In the genomic region with DNA sequence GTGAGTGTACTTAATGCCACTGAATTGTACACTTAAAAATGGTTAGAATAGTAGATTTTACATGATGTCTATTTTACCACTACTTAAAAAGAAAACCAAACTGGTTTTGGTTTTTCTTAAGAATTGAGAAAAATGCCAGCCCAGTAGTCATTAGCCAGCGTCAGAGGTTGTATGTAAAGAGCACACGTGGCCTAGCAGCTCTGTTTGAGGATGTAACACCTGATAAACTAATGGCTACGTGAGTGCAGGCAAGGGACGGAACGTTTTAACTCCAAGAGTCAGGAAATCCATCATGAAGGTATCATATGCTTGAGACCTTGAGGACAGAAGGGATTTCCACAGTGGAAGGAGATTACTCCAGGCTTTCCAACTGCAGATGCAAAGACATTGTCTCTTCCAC, we compare ENCODE assay signal across 22 cellular contexts.
DNase-seq lines count a peak whose midpoint lies in the region; ATAC-seq and TF ChIP-seq lines count a peak whose summit lies in the region.
"Had no signal": no experiment of that assay in that cellular context is flagged by ENCODE, and none has a peak within 500 bp of the region (broad histone marks: within the 10 kb centered on the region; RNA-seq: fewer than 3 reads in every experiment).

No MANE protein-coding gene starts in this region.

- TF ChIP-seq CTCF in H9 (conservative IDR thresholded peaks at IDR 0.05) (no peak), IMR-90 (conservative IDR thresholded peaks at IDR 0.05; ENCODE audit: low read depth, low read length) (no peak), osteoblast (IDR thresholded peaks at IDR 0.05; ENCODE audit: extremely low read depth, low read depth, low read length) (no peak)

- CTCF ChIA-PET in IMR-90 (lab: Yijun Ruan, JAX), result no interaction called here

- TF ChIP-seq RAD21 in IMR-90 (IDR thresholded peaks at IDR 0.05; ENCODE audit: low read length), result no peak

- no peak overlapping the region for H2BK20ac ChIP-seq in H9 (ENCODE audit: low read depth, low read length, poor library complexity, severe bottlenecking)
- 0 out of 2 replicates have a peak overlapping the region, but pooled peaks have one; percentile 62 for H2BK20ac ChIP-seq in IMR-90 (ENCODE audit: low read depth, low read length)

- intact Hi-C loops in IMR-90 (cut with micrococcal nuclease), result loop anchor here (10.0 kb wide), 2 partner anchors 1269 to 1529 kb away; no protein-coding TSS in a partner anchor

- H3K27ac ChIP-seq in H9 (ENCODE audit: insufficient read length, low read depth, low read length), result no peak overlapping the region
- no peak overlapping the region for H3K27ac ChIP-seq in IMR-90 (ENCODE audit: insufficient read depth, low read length)
- H3K27ac ChIP-seq in mesenchymal stem cell (ENCODE audit: low read length, poor library complexity, severe bottlenecking), result no peak overlapping the region
- no peak overlapping the region for H3K27ac ChIP-seq in osteoblast (ENCODE audit: low read depth, low read length)
- H3K27ac ChIP-seq: 22Rv1; A549; BLaER1 treated with 17β-estradiol and CSF1 and Interleukin-3, amounts not matched to agents 10 nM and 100 nM; C4-2B had no signal

- ATAC-seq in IMR-90 (ENCODE audit: low read depth) (no peak), GM21576 (IDR thresholded peaks at IDR 0.05; ENCODE audit: unreplicated experiment) (no peak)
- ATAC-seq: A549; CD8-positive, alpha-beta T cell; GM12878 had no signal

- H3K56ac ChIP-seq in H9 (ENCODE audit: insufficient read length, low read depth, low read length) (no peak overlapping the region), IMR-90 (ENCODE audit: extremely low read depth, insufficient read depth, low read length) (no peak overlapping the region)

- H4K5ac ChIP-seq in H9 (ENCODE audit: insufficient read length, low read depth, low read length), result no peak overlapping the region
- no peak overlapping the region for H4K5ac ChIP-seq in IMR-90 (ENCODE audit: low read depth, low read length)

- H3K4me1 ChIP-seq in H9 (ENCODE audit: insufficient read depth, low read length) (no peaks in the 10 kb centered on the region; the same call in 1 of the 2 replicates), IMR-90 (ENCODE audit: control insufficient read depth, insufficient read depth, low read length) (no peaks in the 10 kb centered on the region; the same call in 1 of the 2 replicates), mesenchymal stem cell (ENCODE audit: control insufficient read depth, insufficient read depth, low read depth, low read length) (no peaks in the 10 kb centered on the region), osteoblast (ENCODE audit: insufficient read depth, low read length) (no peaks in the 10 kb centered on the region)
- H3K4me1 ChIP-seq: A549; BLaER1 treated with 17β-estradiol and CSF1 and Interleukin-3, amounts not matched to agents 10 nM and 100 nM; Caco-2 had no signal

- no peaks in the 10 kb centered on the region for H3K79me2 ChIP-seq in H9 (ENCODE audit: insufficient read depth, low read length)
- no peaks in the 10 kb centered on the region for H3K79me2 ChIP-seq in osteoblast (ENCODE audit: insufficient read depth, low read length)

- no peaks in the 10 kb centered on the region for H3K23me2 ChIP-seq in H9 (ENCODE audit: insufficient read length, low read depth, low read length, poor library complexity, severe bottlenecking)

- H3K4me3 Mint-ChIP-seq in H9, result no peak overlapping the region
- H3K4me3 Mint-ChIP-seq: B cell; CD4-positive, alpha-beta T cell; CD8-positive, alpha-beta T cell had no signal

- peaks cover 0 to under 1% (median 0%) of the 10 kb centered on the region in 3 experiments; a peak in 3 of 7 replicates for H3K36me3 Mint-ChIP-seq in H9 (ENCODE audit: insufficient read depth in 1 of 3, low read depth in 3 of 3)
- H3K36me3 Mint-ChIP-seq: CD8-positive, alpha-beta T cell had no signal

- H2AK5ac ChIP-seq in H9 (ENCODE audit: insufficient read length, low read length) (no peak overlapping the region), IMR-90 (ENCODE audit: low read depth, low read length) (peak overlapping the region; percentile 42; the same call in 1 of the 2 replicates), mesenchymal stem cell (ENCODE audit: low read length, severe bottlenecking) (no peak overlapping the region)

- H4K8ac ChIP-seq in H9 (replicated peaks; ENCODE audit: insufficient read length, low read depth, low read length), result no peak overlapping the region
- H4K8ac ChIP-seq in IMR-90 (ENCODE audit: low read depth in 2 of 2, low read length in 2 of 2), result no peak overlapping the region
- no peak overlapping the region for H4K8ac ChIP-seq in mesenchymal stem cell (ENCODE audit: low read length)

- H2AK9ac ChIP-seq in IMR-90 (replicated peaks; ENCODE audit: low read depth, low read length, poor library complexity), result no peak overlapping the region

- H3K27ac Mint-ChIP-seq in H9, result no peak overlapping the region
- H3K27ac Mint-ChIP-seq: B cell; CD4-positive, alpha-beta T cell; CD8-positive, alpha-beta T cell had no signal

- H2BK120ac ChIP-seq in H9 (ENCODE audit: low read depth, low read length, poor library complexity, severe bottlenecking) (no peak overlapping the region), IMR-90 (ENCODE audit: low read depth, low read length) (0 out of 2 replicates have a peak overlapping the region, but pooled peaks have one; percentile 71), mesenchymal stem cell (ENCODE audit: low read depth, low read length) (no peak overlapping the region)

- H3K9me3 ChIP-seq in H9 (ENCODE audit: control insufficient read depth, low read depth, low read length), result no peaks in the 10 kb centered on the region
- H3K9me3 ChIP-seq in IMR-90 (ENCODE audit: control insufficient read depth, insufficient read depth, low read length), result no peaks in the 10 kb centered on the region
- H3K9me3 ChIP-seq in mesenchymal stem cell (ENCODE audit: control insufficient read depth, low read length), result no peaks in the 10 kb centered on the region
- no peaks in the 10 kb centered on the region for H3K9me3 ChIP-seq in osteoblast (ENCODE audit: low read depth, low read length)
- H3K9me3 ChIP-seq: A549, Caco-2 had no signal

- H3K14ac ChIP-seq in H9 (ENCODE audit: insufficient read depth, low read length) (no peak overlapping the region), IMR-90 (replicated peaks; ENCODE audit: low read depth, low read length) (no peak overlapping the region), mesenchymal stem cell (ENCODE audit: low read length in 2 of 2) (no peak overlapping the region)

- H2BK5ac ChIP-seq in H9 (ENCODE audit: insufficient read length, low read length) (no peak overlapping the region), IMR-90 (ENCODE audit: low read depth, low read length, poor library complexity, severe bottlenecking) (no peak overlapping the region), mesenchymal stem cell (ENCODE audit: low read depth, low read length, poor library complexity, severe bottlenecking) (no peak overlapping the region)

- H2AFZ ChIP-seq in H9 (ENCODE audit: low read length), result peak overlapping the region; percentile 48
- H2AFZ ChIP-seq in IMR-90 (replicated peaks; ENCODE audit: low read length, poor library complexity), result no peak overlapping the region
- H2AFZ ChIP-seq in mesenchymal stem cell (ENCODE audit: low read depth, low read length), result peak overlapping the region; percentile 14
- H2AFZ ChIP-seq in osteoblast (ENCODE audit: low read length), result peak overlapping the region; percentile 17

- H3K9ac ChIP-seq in H9 (ENCODE audit: extremely low read depth, insufficient read length, low read length) (no peak overlapping the region), IMR-90 (ENCODE audit: low read depth, low read length) (no peak overlapping the region), mesenchymal stem cell (ENCODE audit: low read length) (no peak overlapping the region)
- H3K9ac ChIP-seq: BLaER1 treated with 17β-estradiol and CSF1 and Interleukin-3, amounts not matched to agents 10 nM and 100 nM had no signal

- H3K4ac ChIP-seq in H9 (ENCODE audit: low read depth, low read length), result no peak overlapping the region
- no peak overlapping the region for H3K4ac ChIP-seq in IMR-90 (ENCODE audit: low read depth, low read length)
- no peak overlapping the region for H3K4ac ChIP-seq in mesenchymal stem cell (ENCODE audit: low read depth in 1 of 2, low read length in 2 of 2)

- H3K27me3 ChIP-seq in H9 (ENCODE audit: insufficient read depth, low read length), result no peaks in the 10 kb centered on the region
- no peaks in the 10 kb centered on the region for H3K27me3 ChIP-seq in IMR-90 (ENCODE audit: control insufficient read depth, insufficient read depth, low read length)
- no peaks in the 10 kb centered on the region for H3K27me3 ChIP-seq in mesenchymal stem cell (ENCODE audit: control insufficient read depth in 1 of 2, insufficient read depth in 1 of 2, low read length in 2 of 2)
- H3K27me3 ChIP-seq in osteoblast (ENCODE audit: insufficient read depth, low read length), result no peaks in the 10 kb centered on the region
- H3K27me3 ChIP-seq: BLaER1 treated with 17β-estradiol and CSF1 and Interleukin-3, amounts not matched to agents 10 nM and 100 nM had no signal

- H3K23ac ChIP-seq in H9 (ENCODE audit: insufficient read length, low read depth, low read length), result no peak overlapping the region
- H3K23ac ChIP-seq in IMR-90 (ENCODE audit: low read depth, low read length), result no peak overlapping the region
- no peak overlapping the region for H3K23ac ChIP-seq in mesenchymal stem cell (ENCODE audit: low read length in 2 of 2)

- H3K4me3 ChIP-seq in IMR-90 (ENCODE audit: insufficient read depth, low read depth, low read length), result no peak overlapping the region
- H3K4me3 ChIP-seq in mesenchymal stem cell (ENCODE audit: insufficient read depth in 1 of 2, low read depth in 1 of 2, low read length in 2 of 2), result no peak overlapping the region
- H3K4me3 ChIP-seq in osteoblast (ENCODE audit: insufficient read depth, low read length), result no peak overlapping the region
- H3K4me3 ChIP-seq: A549; BLaER1 treated with 17β-estradiol and CSF1 and Interleukin-3, amounts not matched to agents 10 nM and 100 nM; GM12878 had no signal

- H2BK15ac ChIP-seq in H9 (ENCODE audit: low read depth, low read length) (no peak overlapping the region), IMR-90 (ENCODE audit: low read depth, low read length) (no peak overlapping the region; the same call in 2 of the 3 replicates), mesenchymal stem cell (ENCODE audit: low read depth, poor library complexity, severe bottlenecking) (no peak overlapping the region)

- H3K27me3 Mint-ChIP-seq in H9 (ENCODE audit: low read depth), result no peaks in the 10 kb centered on the region
- H3K27me3 Mint-ChIP-seq: B cell had no signal

- H3K18ac ChIP-seq in H9 (ENCODE audit: insufficient read length, low read depth, low read length), result no peak overlapping the region
- H3K18ac ChIP-seq in IMR-90 (ENCODE audit: low read depth, low read length), result peak overlapping the region; percentile 70; the same call in 1 of the 2 replicates
- no peak overlapping the region for H3K18ac ChIP-seq in mesenchymal stem cell (ENCODE audit: low read depth in 1 of 2, low read length in 2 of 2)

- DNase-seq in H9 (no peak), IMR-90 (no peak), mesenchymal stem cell (no peak), osteoblast (ENCODE audit: insufficient read length, low spot score, missing footprints) (no peak), NCI-H526 (lab: John Stamatoyannopoulos, UW) (no peak), SKM-1 treated with dmso at 0.1 percent for 144 hours (lab: John Stamatoyannopoulos, UW; ENCODE audit: unreplicated experiment) (no peak)
- DNase-seq: AML-193; Caco-2; Calu3; CD4-positive, alpha-beta T cell; CD8-positive, alpha-beta T cell; DMS79; DND-41; EL; GDM1 had no signal

- no peaks in the 10 kb centered on the region for H3K9me1 ChIP-seq in IMR-90 (ENCODE audit: insufficient read depth, low read length)

- no TSS peak for BruUV-seq in IMR-90 (replicated peaks; lab: Mats Ljungman, UMichigan)

- H3K79me1 ChIP-seq in H9 (ENCODE audit: insufficient read depth, low read depth, low read length, poor library complexity, severe bottlenecking) (no peaks in the 10 kb centered on the region), IMR-90 (ENCODE audit: low read depth in 1 of 2, low read length in 2 of 2) (no peaks in the 10 kb centered on the region), mesenchymal stem cell (replicated peaks; ENCODE audit: low read length, poor library complexity, severe bottlenecking) (no peaks in the 10 kb centered on the region)

- H3T11ph ChIP-seq in H9 (ENCODE audit: low read length), result no peak overlapping the region

- TF ChIP-seq POLR2A in IMR-90 (IDR thresholded peaks at IDR 0.05; ENCODE audit: low read depth, low read length), result no peak

- no peaks in the 10 kb centered on the region for H3K36me3 ChIP-seq in IMR-90 (ENCODE audit: control insufficient read depth, insufficient read depth, low read length)
- no peaks in the 10 kb centered on the region for H3K36me3 ChIP-seq in mesenchymal stem cell (ENCODE audit: control insufficient read depth in 1 of 2, insufficient read depth in 2 of 2, low read depth in 1 of 2, low read length in 2 of 2)
- H3K36me3 ChIP-seq in osteoblast (ENCODE audit: insufficient read depth, low read length), result no peaks in the 10 kb centered on the region
- H3K36me3 ChIP-seq: BLaER1 treated with 17β-estradiol and CSF1 and Interleukin-3, amounts not matched to agents 10 nM and 100 nM had no signal

- in situ Hi-C loops in IMR-90 (cut with MboI; ENCODE audit: low sequenced_read_pairs), result no loop called here

- peaks cover 2 to 4% of the 10 kb centered on the region in 2 experiments; a peak in 2 of 5 replicates for H3K9me3 Mint-ChIP-seq in H9
- H3K9me3 Mint-ChIP-seq: CD4-positive, alpha-beta T cell; CD8-positive, alpha-beta T cell had no signal

- H3K4me1 Mint-ChIP-seq in H9, result peaks cover 6 to 7% of the 10 kb centered on the region in 2 experiments

- POLR2A ChIA-PET in IMR-90 (lab: Charles Lee; ENCODE audit: unreplicated experiment), result no interaction called here

- dilution Hi-C loops in IMR-90 (cut with HindIII; ENCODE audit: low sequenced_read_pairs, unreplicated experiment), result no loop called here

- no peaks in the 10 kb centered on the region for H4K20me1 ChIP-seq in H9 (ENCODE audit: control insufficient read depth, insufficient read depth, insufficient read length)
- no peaks in the 10 kb centered on the region for H4K20me1 ChIP-seq in IMR-90 (ENCODE audit: insufficient read depth, low read length)
- no peaks in the 10 kb centered on the region for H4K20me1 ChIP-seq in osteoblast (ENCODE audit: insufficient read depth, low read length)
- H4K20me1 ChIP-seq: BLaER1 treated with 17β-estradiol and CSF1 and Interleukin-3, amounts not matched to agents 10 nM and 100 nM had no signal

- no peak overlapping the region for H4K91ac ChIP-seq in H9 (ENCODE audit: insufficient read length, low read depth, low read length)
- H4K91ac ChIP-seq in IMR-90 (ENCODE audit: insufficient read depth, low read depth, low read length), result no peak overlapping the region
- no peak overlapping the region for H4K91ac ChIP-seq in mesenchymal stem cell (ENCODE audit: low read length)

- H2BK12ac ChIP-seq in H9 (ENCODE audit: insufficient read length, low read depth, low read length), result no peak overlapping the region
- no peak overlapping the region for H2BK12ac ChIP-seq in mesenchymal stem cell (ENCODE audit: low read length in 2 of 2)

- WGBS in H9 (ENCODE audit: extremely low coverage, insufficient read length, low lambda C conversion rate), result no CpG with 5 or more reads among the region's 5 CpGs
- WGBS in IMR-90 (ENCODE audit: extremely low coverage in 2 of 2, insufficient read length in 1 of 2), 2 experiments, result 100% methylated on average over 1 of the region's 5 CpGs; no CpG with 5 or more reads in 1 of the 2 experiments
- WGBS in mesenchymal stem cell, result 27% methylated on average over 3 of the region's 5 CpGs

- H3K4me2 ChIP-seq in H9 (ENCODE audit: insufficient read depth, insufficient read length, low read length) (no peak overlapping the region), IMR-90 (ENCODE audit: low read depth, low read length) (no peak overlapping the region), mesenchymal stem cell (ENCODE audit: low read length, poor library complexity, severe bottlenecking) (no peak overlapping the region), osteoblast (ENCODE audit: insufficient read depth, low read length) (no peak overlapping the region)
- H3K4me2 ChIP-seq: A549; BLaER1 treated with 17β-estradiol and CSF1 and Interleukin-3, amounts not matched to agents 10 nM and 100 nM had no signal
